Comparison of ENCODE assay signal across 8 cellular contexts in genomic region chr10:125159932-125160855, GRCh38. TPM values are rescaled to one million over a fixed set of nuclear protein-coding genes. Genes with fewer than 3 reads are reported as not detected.
DNase-seq lines count a peak whose midpoint lies in the region; ATAC-seq and TF ChIP-seq lines count a peak whose summit lies in the region.

CTBP2 (minus strand) TSS chr10:125160563.

- RAD21 ChIA-PET in HCT116 (lab: Charles Lee; ENCODE audit: low non-redundant PET in 1 of 2, low total read pairs in 2 of 2, uncharacterized antibody in 2 of 2, unreplicated experiment in 2 of 2) = interaction anchor here in 1 of 2 experiments (0.6 to 1.1 kb wide), 2 partner anchors 39 to 514 kb away, joined by 5 read pairs; no protein-coding TSS in a partner anchor

- H3K4me2 ChIP-seq in HCT116 (ENCODE audit: low read length) = peak within 1 kb of the TSS; percentile 94

- H3K4me3 ChIP-seq in BJ (ENCODE audit: low read depth, low read length) (peak within 1 kb of the TSS; percentile 73), HCT116 (replicated peaks in 1 of 2; ENCODE audit: low read depth in 1 of 2, low read length in 2 of 2) (peak within 1 kb of the TSS; percentile 64 to 79), epithelial cell of esophagus (ENCODE audit: low read length) (peak within 1 kb of the TSS; percentile 60), tibial nerve (peak within 1 kb of the TSS; percentile 69 to 94 (median 84))

- H3K9me3 ChIP-seq in HCT116 (ENCODE audit: control insufficient read depth in 1 of 2, insufficient read depth in 1 of 2, low read depth in 1 of 2, low read length in 2 of 2) (no peaks in the 10 kb centered on the region), tibial nerve (no peaks in the 10 kb centered on the region)

- H3K9me3 Mint-ChIP-seq in T-cell = no peaks in the 10 kb centered on the region

- ATAC-seq in HCT116 (peak; percentile 41), T-cell (replicated peaks in 1 of 4) (no peak), HG03442 (IDR thresholded peaks at IDR 0.05; ENCODE audit: unreplicated experiment) (no peak)
- ATAC-seq in activated CD4-positive, CD25-positive, alpha-beta regulatory T cell treated with anti-CD3 and anti-CD28 coated beads, Interleukin-2, amount 50 U/mL, for 24 hours = no peak

- H4K20me1 ChIP-seq in HCT116 (ENCODE audit: insufficient read depth) = peaks cover 6% of the 10 kb centered on the region; the same call in 1 of the 2 replicates

- peak within 1 kb of the TSS; percentile 63 to 70 (median 65) for H3K4me3 Mint-ChIP-seq in T-cell

- TF ChIP-seq POLR2A in HCT116 (IDR thresholded peaks at IDR 0.05; ENCODE audit: borderline replicate concordance, extremely low read depth, insufficient read depth, insufficient read length) (peak; percentile 20), tibial nerve (IDR thresholded peaks at IDR 0.05) (no peak)

- no peaks in the 10 kb centered on the region for H3K9me2 ChIP-seq in HCT116 (ENCODE audit: insufficient read depth)

- peak within 1 kb of the TSS; percentile 83 for H3K9ac ChIP-seq in HCT116 (ENCODE audit: low read length)

- H3K36me3 Mint-ChIP-seq in T-cell = no peaks in the 10 kb centered on the region

- H3K36me3 ChIP-seq in BJ (ENCODE audit: control insufficient read depth, insufficient read depth, low read length) = no peaks in the 10 kb centered on the region
- H3K36me3 ChIP-seq in HCT116 (ENCODE audit: control insufficient read depth in 1 of 2, insufficient read depth in 2 of 2, low read length in 2 of 2) = no peaks in the 10 kb centered on the region
- H3K36me3 ChIP-seq in tibial nerve = no peaks in the 10 kb centered on the region

- CTCF ChIA-PET in BJ (lab: Yijun Ruan, JAX) (no interaction called here), HCT116 (lab: Charles Lee) (interaction anchor here (0.7 kb wide), 1 partner anchor 151 kb away, joined by 3 read pairs; no protein-coding TSS in a partner anchor), T-cell (lab: Charles Lee) (no interaction called here)

- 0% methylated on average over 46 to 51 of the region's 103 CpGs for WGBS in tibial nerve, 2 donors

- DNase-seq in BJ (ENCODE audit: low read depth) (no peak), HCT116 (ENCODE audit: low read depth, low spot score) (peak; percentile 44), T-cell (no peak), epithelial cell of esophagus (ENCODE audit: low read depth) (no peak), mesenteric fat pad (ENCODE audit: low spot score) (peak; percentile 90), tibial nerve (ENCODE audit: low spot score in 2 of 2) (peak in 1 of 2 donors; percentile 47)

- H3K79me2 ChIP-seq in HCT116 (ENCODE audit: insufficient read depth, low read length) = peaks cover 44% of the 10 kb centered on the region

- H3K27me3 Mint-ChIP-seq in T-cell = peaks cover 42 to 52% of the 10 kb centered on the region in 2 donors

- H3K27ac ChIP-seq in HCT116 (ENCODE audit: low read depth, low read length) (peak within 1 kb of the TSS; percentile 99), tibial nerve (peak within 1 kb of the TSS; percentile 85 to 96 (median 94))

- H3K27me3 ChIP-seq in BJ (ENCODE audit: control insufficient read depth, insufficient read depth, low read length) = no peaks in the 10 kb centered on the region
- H3K27me3 ChIP-seq in HCT116 (ENCODE audit: insufficient read depth, low read length) = no peaks in the 10 kb centered on the region
- no peaks in the 10 kb centered on the region for H3K27me3 ChIP-seq in tibial nerve

- no peak for TF ChIP-seq RAD21 in HCT116 (IDR thresholded peaks at IDR 0.05; ENCODE audit: low read depth)

- intact Hi-C loops in HCT116 (cut with micrococcal nuclease) = loop anchor here (1.0 to 5.0 kb wide), 3 partner anchors 112 to 472 kb away; no protein-coding TSS in a partner anchor

- no peak within 1 kb of the TSS for H3K27ac Mint-ChIP-seq in T-cell

- H2AFZ ChIP-seq in HCT116 (ENCODE audit: low read depth, low read length, poor library complexity, severe bottlenecking) = no peak within 1 kb of the TSS

- H3K4me1 Mint-ChIP-seq in T-cell = peaks cover 6 to 9% (median 8%) of the 10 kb centered on the region in 3 donors

- BruUV-seq in HCT116 (replicated peaks; lab: Mats Ljungman, UMichigan) = no TSS peak

- no peak for TF ChIP-seq EP300 in tibial nerve (IDR thresholded peaks at IDR 0.05)

- POLR2A ChIA-PET in BJ (lab: Charles Lee) (no interaction called here), HCT116 (lab: Charles Lee) (interaction anchor here (0.6 to 1.2 kb wide), 5 partner anchors 11 to 77 kb away, joined by 3 to 6 read pairs (median 4); no protein-coding TSS in a partner anchor), T-cell (lab: Charles Lee) (no interaction called here)

- peaks cover 38 to 49% of the 10 kb centered on the region in 2 experiments for H3K4me1 ChIP-seq in HCT116 (ENCODE audit: control insufficient read depth in 1 of 2, insufficient read depth in 2 of 2, low read length in 2 of 2)
- peaks cover 0 to 44% (median 24%) of the 10 kb centered on the region in 4 donors for H3K4me1 ChIP-seq in tibial nerve

- TF ChIP-seq CTCF in BJ (IDR thresholded peaks at IDR 0.05; ENCODE audit: insufficient read depth, low read depth, low read length) = no peak
- TF ChIP-seq CTCF in HCT116 (IDR thresholded peaks at IDR 0.05 in 2 of 3, conservative IDR thresholded peaks at IDR 0.05 in 1 of 3; ENCODE audit: borderline replicate concordance in 1 of 3, insufficient read depth in 1 of 3, low read depth in 2 of 3, low read length in 2 of 3) = no peak
- no peak for TF ChIP-seq CTCF in epithelial cell of esophagus (IDR thresholded peaks at IDR 0.05; ENCODE audit: insufficient read depth, low read depth, low read length, missing control alignments)
- no peak for TF ChIP-seq CTCF in tibial nerve (IDR thresholded peaks at IDR 0.05)

TF ChIP-seq in HCT116, 20 proteins besides CTCF, POLR2A, EP300 and RAD21:
- TF ChIP-seq EZH2phosphoT487 (IDR thresholded peaks at IDR 0.05; ENCODE audit: borderline replicate concordance) (no peak), POLR2AphosphoS5 (IDR thresholded peaks at IDR 0.05; ENCODE audit: low read depth, low read length) (peak; percentile 55)

RNA-seq across cellular contexts. Expression of gene CTBP2, which starts in this region (rescaled TPM):
- polyA plus RNA-seq in BJ (2011; rRNA removed) = 49.3 and 72.9 TPM in 2 replicates
- 89.0 and 96.2 TPM in 2 replicates for polyA minus RNA-seq in BJ (2011; rRNA and poly(A)+ RNA removed)
- total RNA-seq in HCT116 (2021; ENCODE audit: unreplicated experiment) (144 TPM), T-cell (1 to 10 TPM; 1.1 to 5.8 (median 3.1) TPM), mesenteric fat pad (56.5 TPM), tibial nerve (10 to 100 TPM; 40.4 to 97.9 (median 62.3) TPM)
- 136 and 187 TPM in 2 replicates for polyA plus RNA-seq in HCT116 (2012)

Comparison
In these comparisons a context has a peak if more than half of its experiments do, and no peak if none do; other contexts are left out.
1. DNase-seq: peak in HCT116 (single experiment) and mesenteric fat pad (single experiment); none in BJ (single experiment), T-cell (0 of 34) and epithelial cell of esophagus (single experiment).
2. Peak in every context shown above with its lines, with median percentiles within 50 percentile points of each other: H3K4me3 ChIP-seq.